In the genomic region with DNA sequence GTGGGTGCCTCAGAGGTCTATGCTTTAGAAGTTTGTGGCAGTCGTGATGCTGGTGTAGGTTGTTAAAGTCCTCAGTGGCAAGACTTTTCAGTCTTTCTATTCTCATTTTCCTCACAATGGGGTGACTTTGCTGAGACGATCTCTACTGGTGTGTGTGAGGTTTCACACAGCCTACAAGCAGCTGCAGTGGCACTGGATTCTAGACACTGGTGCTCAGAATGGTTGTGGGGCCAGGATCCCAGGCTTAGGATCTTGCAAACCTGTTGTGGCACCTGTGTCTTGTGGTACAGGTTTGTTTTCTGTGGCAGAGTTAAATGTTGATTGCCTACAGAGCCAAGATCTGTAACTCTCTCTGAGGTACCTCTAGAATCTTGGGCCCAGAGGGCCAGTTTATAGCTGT, we compare ENCODE assay signal across 24 cellular contexts.
"Had no signal": no experiment of that assay in that cellular context is flagged by ENCODE, and none has a peak within 500 bp of the region (broad histone marks: within the 10 kb centered on the region; RNA-seq: fewer than 3 reads in every experiment).

No MANE protein-coding gene starts in this region.

- H3K4me2 ChIP-seq: PC-9 had no signal

- H3K9me3 ChIP-seq: Peyer's patch, SJCRH30 had no signal

- H3K36me3 ChIP-seq: Peyer's patch, SJCRH30 had no signal

- H3K27ac ChIP-seq: PC-9, Peyer's patch, SJCRH30 had no signal

- H3K4me1 ChIP-seq: Peyer's patch, SJCRH30 had no signal

- ATAC-seq: Right ventricle myocardium inferior, SK-N-SH treated with all-trans-retinoic acid at 6 μM for 48 hours had no signal

- DNase-seq: Kasumi-1; KG1; MV-4-11; NCI-H1048; NCI-H1105 treated with DMSO at 0.1 percent for 48 hours; NCI-H1417 treated with DMSO at 0.1 percent for 48 hours; NCI-H146; NCI-H1694 treated with DMSO at 0.1 percent for 48 hours; NCI-H1930; NCI-H2081; NCI-H2107; NCI-H2227 treated with DMSO at 0.1 percent for 48 hours; NCI-H524; NCI-H526 treated with DMSO at 0.1 percent for 48 hours; NCI-H748 treated with DMSO at 0.1 percent for 48 hours; NK-92 treated with Interleukin-12 subunit alpha and Interleukin-12 subunit beta, amount 100 ng/mL, for 24 hours; OCI-M1; PC-9; Peyer's patch; SHP77 treated with DMSO at 0.1 percent for 48 hours; SJCRH30; T-helper 1 cell had no signal

- H3K4me3 ChIP-seq: PC-9, Peyer's patch, SJCRH30 had no signal

- H3K27me3 ChIP-seq: Peyer's patch, SJCRH30 had no signal
